ENCODE assay signal across 10 cellular contexts in the genomic region with DNA sequence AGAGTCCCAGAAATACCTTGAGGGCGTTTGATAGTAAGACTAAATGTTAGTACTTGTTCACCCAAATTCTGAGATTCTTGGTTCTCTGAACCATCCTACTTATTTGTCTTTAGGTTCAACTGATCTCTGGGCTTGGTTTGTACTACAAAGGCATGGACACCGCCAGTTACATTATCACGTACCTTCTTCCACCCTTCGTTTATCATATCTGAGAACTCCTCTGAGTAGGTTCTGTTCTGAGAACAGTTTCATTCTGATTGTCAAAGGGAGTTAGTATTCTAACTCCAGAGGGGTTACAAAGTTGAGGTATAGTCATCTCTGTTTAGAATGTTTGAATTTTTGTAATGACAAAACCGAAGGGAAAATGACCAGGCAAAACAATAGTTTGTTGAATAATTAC. TPM values are rescaled to one million over a fixed set of nuclear protein-coding genes. Genes with fewer than 3 reads are reported as not detected.
DNase-seq lines count a peak whose midpoint lies in the region; ATAC-seq, FAIRE-seq and TF ChIP-seq lines count a peak whose summit lies in the region.
"Had no signal": no experiment of that assay in that cellular context is flagged by ENCODE, and none has a peak within 500 bp of the region (broad histone marks: within the 10 kb centered on the region; RNA-seq: fewer than 3 reads in every experiment).

No MANE protein-coding gene starts in this region.

- WGBS in upper lobe of left lung, 2 donors = 71 to 80% methylated on average over 5 of the region's 5 CpGs

- H3K27me3 Mint-ChIP-seq in astrocyte (ENCODE audit: low read depth, unreplicated experiment) = no peaks in the 10 kb centered on the region

- H3K9ac ChIP-seq in astrocyte (ENCODE audit: low read length) = no peak overlapping the region

- H3K9me3 Mint-ChIP-seq in astrocyte (ENCODE audit: unreplicated experiment) = no peaks in the 10 kb centered on the region

- H3K27ac ChIP-seq in astrocyte (ENCODE audit: low read depth, low read length) (no peak overlapping the region), upper lobe of left lung (peak overlapping the region in 1 of 4 donors; percentile 30)

- no peak for TF ChIP-seq CTCF in astrocyte (IDR thresholded peaks at IDR 0.05; ENCODE audit: insufficient read depth, low read depth, low read length)
- no peak for TF ChIP-seq CTCF in upper lobe of left lung (IDR thresholded peaks at IDR 0.05)

- no peak overlapping the region for H2AFZ ChIP-seq in astrocyte (ENCODE audit: low read depth, low read length)

- H3K36me3 ChIP-seq in astrocyte (ENCODE audit: insufficient read depth, low read length) = peaks cover 9% of the 10 kb centered on the region
- H3K36me3 ChIP-seq in upper lobe of left lung = peaks cover 0 to 18% (median 6%) of the 10 kb centered on the region in 4 donors

- peaks cover 28% of the 10 kb centered on the region for H3K4me1 Mint-ChIP-seq in astrocyte (ENCODE audit: low read depth, unreplicated experiment)

- H3K4me3 ChIP-seq in astrocyte (ENCODE audit: insufficient read depth, low read depth, low read length) (no peak overlapping the region), upper lobe of left lung (no peak overlapping the region)

- H3K4me3 Mint-ChIP-seq in astrocyte (ENCODE audit: unreplicated experiment) = no peak overlapping the region

- H3K36me3 Mint-ChIP-seq in astrocyte (ENCODE audit: low read depth, unreplicated experiment) = no peaks in the 10 kb centered on the region

- peaks cover 98% of the 10 kb centered on the region for H3K79me2 ChIP-seq in astrocyte (ENCODE audit: insufficient read depth, low read length)

- ATAC-seq in GM19468 (IDR thresholded peaks at IDR 0.05; ENCODE audit: extremely low read depth, unreplicated experiment) = peak; percentile 68
- peak; percentile 49 for ATAC-seq in HG03108 (IDR thresholded peaks at IDR 0.05; ENCODE audit: unreplicated experiment)
- ATAC-seq in HG02970 (IDR thresholded peaks at IDR 0.05; ENCODE audit: low FRiP score, unreplicated experiment) = no peak
- no peak for ATAC-seq in upper lobe of left lung (ENCODE audit: low FRiP score in 2 of 2)
- ATAC-seq: right cardiac atrium, Right ventricle myocardium inferior had no signal

- peaks cover 86% of the 10 kb centered on the region for H4K20me1 ChIP-seq in astrocyte (ENCODE audit: insufficient read depth, low read length)

- H3K27ac Mint-ChIP-seq in astrocyte (ENCODE audit: unreplicated experiment) = no peak overlapping the region

- TF ChIP-seq EP300 in upper lobe of left lung (IDR thresholded peaks at IDR 0.05) = no peak

- H3K27me3 ChIP-seq in astrocyte (ENCODE audit: insufficient read depth, low read length) = no peaks in the 10 kb centered on the region
- H3K27me3 ChIP-seq in upper lobe of left lung = no peaks in the 10 kb centered on the region

- H3K9me3 ChIP-seq in astrocyte (ENCODE audit: insufficient read depth, low read depth, low read length) (no peaks in the 10 kb centered on the region), upper lobe of left lung (no peaks in the 10 kb centered on the region)

- TF ChIP-seq POLR2A in GM12892 (IDR thresholded peaks at IDR 0.05; ENCODE audit: low read depth, low read length) = no peak
- TF ChIP-seq POLR2A in upper lobe of left lung (IDR thresholded peaks at IDR 0.05) = no peak

- H3K4me1 ChIP-seq in astrocyte (ENCODE audit: insufficient read depth, low read length) = peaks cover 8% of the 10 kb centered on the region
- peaks cover 0 to 74% (median 44%) of the 10 kb centered on the region in 4 donors for H3K4me1 ChIP-seq in upper lobe of left lung

- no peak overlapping the region for H3K4me2 ChIP-seq in astrocyte (ENCODE audit: low read length)

- FAIRE-seq in GM12892 (lab: Jason Lieb, UNC) (peak; percentile 98), astrocyte (lab: Jason Lieb, UNC) (peak; percentile 49)

- DNase-seq in GM12892 (ENCODE audit: insufficient read length) = no peak
- no peak for DNase-seq in astrocyte (ENCODE audit: low read depth)
- no peak for DNase-seq in NCI-H2171 (lab: John Stamatoyannopoulos, UW)
- no peak for DNase-seq in activated CD8-positive, alpha-beta memory T cell treated with anti-CD3 and anti-CD28 coated beads, Interleukin-2, amount 50 U/mL, for 48 hours
- no peak for DNase-seq in upper lobe of left lung
- DNase-seq: right cardiac atrium had no signal

RNA-seq across cellular contexts. Expression of gene ZFX, which starts 19.3 kb away (rescaled TPM):
- 19.5 TPM for polyA plus RNA-seq in GM12892 (2012; ENCODE audit: missing spikeins)
- total RNA-seq in astrocyte (35.7 and 40.9 TPM in 2 replicates), upper lobe of left lung (10 to 100 TPM; 15.7 to 68.6 (median 31.1) TPM)

Comparison
In these comparisons a context has a peak if more than half of its experiments do, and no peak if none do; other contexts are left out.
1. ATAC-seq: peak in GM19468 (single experiment) and HG03108 (single experiment); none in HG02970 (single experiment) and upper lobe of left lung (0 of 2).